In the genomic region with DNA sequence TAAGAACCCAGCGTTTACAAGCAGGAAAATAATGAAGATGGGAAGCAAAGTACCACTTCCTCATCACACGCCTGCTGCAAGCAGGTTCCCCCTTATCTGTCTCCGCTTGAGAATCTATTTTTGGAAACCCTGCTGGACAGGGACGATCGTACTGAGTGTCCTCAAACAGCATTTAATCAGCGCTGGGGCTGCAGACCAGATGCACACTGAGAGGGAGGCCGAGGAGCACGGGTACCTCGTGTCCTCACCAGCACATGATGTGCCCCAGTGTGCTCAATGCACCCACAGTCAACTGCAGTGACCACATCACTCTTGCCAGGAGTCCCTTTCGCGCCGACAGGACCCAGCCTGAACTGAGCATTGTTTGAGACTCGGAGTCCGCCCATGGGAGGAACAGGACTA, we compare ENCODE assay signal across 1 cellular context.
A peak's percentile ranks its signal among the peaks of the same experiment; 100 is the strongest.
TF ChIP-seq lines count a peak whose summit lies in the region.

No MANE protein-coding gene starts in this region.

TF ChIP-seq in SK-N-SH, 30 proteins besides CTCF, POLR2A, EP300 and RAD21 (continued from another document):
- TF ChIP-seq REST (IDR thresholded peaks at IDR 0.05; ENCODE audit: low read depth, low read length) (0 out of 2 replicates have a peak, but pooled peaks have one; percentile 48), POLR2AphosphoS5 (IDR thresholded peaks at IDR 0.05; ENCODE audit: low read depth, low read length) (no peak), EZH2phosphoT487 (IDR thresholded peaks at IDR 0.05; ENCODE audit: borderline replicate concordance, low read depth) (no peak), ELF1 (IDR thresholded peaks at IDR 0.05) (no peak), YY1 (IDR thresholded peaks at IDR 0.05; ENCODE audit: low read depth) (no peak), GATA2 (CRISPR knock-in tag; IDR thresholded peaks at IDR 0.05) (peak; percentile 54), FOXM1 (IDR thresholded peaks at IDR 0.05; ENCODE audit: low read depth) (no peak), FOXJ3 (CRISPR knock-in tag; IDR thresholded peaks at IDR 0.05) (0 out of 2 replicates have a peak, but pooled peaks have one; percentile 56), RCOR1 (IDR thresholded peaks at IDR 0.05; ENCODE audit: low read length) (no peak; the same call in 1 of the 2 replicates)
